Comparison of ENCODE assay signal across 15 cellular contexts in genomic region chr7:140261522-140261921, GRCh38.
DNase-seq lines count a peak whose midpoint lies in the region; ATAC-seq and TF ChIP-seq lines count a peak whose summit lies in the region.
"Had no signal": no experiment of that assay in that cellular context is flagged by ENCODE, and none has a peak within 500 bp of the region (broad histone marks: within the 10 kb centered on the region; RNA-seq: fewer than 3 reads in every experiment).

No MANE protein-coding gene starts in this region.

- H3K9me3 ChIP-seq in BLaER1 (peaks cover 6% of the 10 kb centered on the region), endodermal cell (ENCODE audit: control insufficient read depth, low read length) (peaks cover 7% of the 10 kb centered on the region)
- H3K9me3 ChIP-seq in CD4-positive, alpha-beta T cell (ENCODE audit: control insufficient read depth, low read length) = no peaks in the 10 kb centered on the region

- peaks cover 21% of the 10 kb centered on the region for H3K4me1 ChIP-seq in BLaER1
- peaks cover 11% of the 10 kb centered on the region for H3K4me1 ChIP-seq in endodermal cell (ENCODE audit: control insufficient read depth, insufficient read depth, low read length)
- H3K4me1 ChIP-seq: parathyroid adenoma had no signal

- H3K27me3 Mint-ChIP-seq in CD4-positive, alpha-beta T cell = no peaks in the 10 kb centered on the region
- H3K27me3 Mint-ChIP-seq in T-cell = no peaks in the 10 kb centered on the region
- no peaks in the 10 kb centered on the region for H3K27me3 Mint-ChIP-seq in endodermal cell (ENCODE audit: insufficient read depth)
- peaks cover 14% of the 10 kb centered on the region for H3K27me3 Mint-ChIP-seq in stimulated activated memory B cell treated with anti-CD40 and anti-IgM and Interleukin-4, amounts not matched to agents 10 μg/mL and 1 μg/mL and 100 μg/mL, for 72 hours

- H3K9ac ChIP-seq in BLaER1 = no peak overlapping the region
- no peak overlapping the region for H3K9ac ChIP-seq in endodermal cell (ENCODE audit: extremely low read depth, low read length, poor library complexity, severe bottlenecking)
- H3K9ac ChIP-seq: parathyroid adenoma had no signal

- no peaks in the 10 kb centered on the region for H4K20me1 ChIP-seq in BLaER1

- peaks cover 45% of the 10 kb centered on the region for H3K4me1 Mint-ChIP-seq in CD4-positive, alpha-beta T cell (ENCODE audit: low read depth)
- peaks cover 46 to 49% (median 47%) of the 10 kb centered on the region in 3 donors for H3K4me1 Mint-ChIP-seq in T-cell
- peaks cover 21% of the 10 kb centered on the region for H3K4me1 Mint-ChIP-seq in endodermal cell
- H3K4me1 Mint-ChIP-seq in stimulated activated memory B cell treated with anti-CD40 and anti-IgM and Interleukin-4, amounts not matched to agents 10 μg/mL and 1 μg/mL and 100 μg/mL, for 72 hours = peaks cover 7% of the 10 kb centered on the region

- 90 to 100% methylated on average over 1 of the region's 1 CpG for WGBS in endodermal cell (ENCODE audit: insufficient coverage in 1 of 2, insufficient read length in 1 of 2), 2 experiments

- no peak for TF ChIP-seq CTCF in CD4-positive, alpha-beta T cell (IDR thresholded peaks at IDR 0.05)
- no peak for TF ChIP-seq CTCF in endodermal cell (conservative IDR thresholded peaks at IDR 0.05)

- ATAC-seq in CD4-positive, alpha-beta T cell (ENCODE audit: poor library complexity) = peak; percentile 21
- peak in 1 of 4 experiments; percentile 8 for ATAC-seq in T-cell (replicated peaks in 1 of 4)
- ATAC-seq in stimulated activated memory B cell treated with anti-CD40 and anti-IgM and Interleukin-4, amounts not matched to agents 10 μg/mL and 1 μg/mL and 100 μg/mL, for 72 hours = no peak
- ATAC-seq: esophagus mucosa, SK-N-SH treated with all-trans-retinoic acid at 6 μM for 48 hours had no signal

- no peak overlapping the region for H3K4me3 Mint-ChIP-seq in CD4-positive, alpha-beta T cell
- peak overlapping the region in 1 of 3 donors; percentile 50 for H3K4me3 Mint-ChIP-seq in T-cell
- H3K4me3 Mint-ChIP-seq in endodermal cell = no peak overlapping the region
- no peak overlapping the region for H3K4me3 Mint-ChIP-seq in stimulated activated memory B cell treated with anti-CD40 and anti-IgM and Interleukin-4, amounts not matched to agents 10 μg/mL and 1 μg/mL and 100 μg/mL, for 72 hours

- no peaks in the 10 kb centered on the region for H3K36me3 ChIP-seq in BLaER1
- H3K36me3 ChIP-seq in endodermal cell (ENCODE audit: control insufficient read depth, insufficient read depth, low read length) = no peaks in the 10 kb centered on the region
- H3K36me3 ChIP-seq: cardiac muscle cell had no signal

- POLR2A ChIA-PET in CD4-positive, alpha-beta T cell (lab: Charles Lee) = interaction anchor here (1.0 to 4.9 kb wide), 3 partner anchors 19 to 85 kb away, joined by 3 to 62 read pairs (median 57); partner anchors contain the start of gene KDM7A
- POLR2A ChIA-PET in T-cell (lab: Charles Lee) = interaction anchor here in 1 of 2 donors (0.6 to 1.0 kb wide), 2 partner anchors 11 to 114 kb away, joined by 4 to 5 read pairs; no protein-coding TSS in a partner anchor

- no peaks in the 10 kb centered on the region for H3K27me3 ChIP-seq in BLaER1
- no peaks in the 10 kb centered on the region for H3K27me3 ChIP-seq in CD4-positive, alpha-beta T cell (ENCODE audit: control insufficient read depth, insufficient read depth, low read length)
- no peaks in the 10 kb centered on the region for H3K27me3 ChIP-seq in endodermal cell (ENCODE audit: control insufficient read depth, insufficient read depth, low read length, poor library complexity, severe bottlenecking)
- H3K27me3 ChIP-seq: cardiac muscle cell had no signal

- DNase-seq in CD4-positive, alpha-beta T cell = no peak
- DNase-seq in T-cell = no peak
- DNase-seq in endodermal cell = no peak
- DNase-seq in Ammon's horn (ENCODE audit: low spot score) = no peak
- DNase-seq in cortex of kidney (lab: John Stamatoyannopoulos, UW) = no peak
- DNase-seq: activated CD4-positive, alpha-beta T cell treated with anti-CD3 and anti-CD28 coated beads, Interleukin-2, amount 50 U/mL, for 4 hours; NCI-H1436; stimulated activated CD4-positive, alpha-beta T cell treated with anti-CD3 and anti-CD28 coated beads, Interleukin-4, amount 100 ng/mL, for 24 hours had no signal

- H3K9me3 Mint-ChIP-seq in CD4-positive, alpha-beta T cell = peaks cover 4% of the 10 kb centered on the region
- H3K9me3 Mint-ChIP-seq in T-cell = peaks cover 5 to 7% (median 6%) of the 10 kb centered on the region in 3 donors
- H3K9me3 Mint-ChIP-seq in endodermal cell = peaks cover 11% of the 10 kb centered on the region
- H3K9me3 Mint-ChIP-seq in stimulated activated memory B cell treated with anti-CD40 and anti-IgM and Interleukin-4, amounts not matched to agents 10 μg/mL and 1 μg/mL and 100 μg/mL, for 72 hours = peaks cover 4% of the 10 kb centered on the region

- H3K27ac ChIP-seq in BLaER1 (no peak overlapping the region), endodermal cell (ENCODE audit: low read depth, low read length) (no peak overlapping the region)
- no peak overlapping the region for H3K27ac ChIP-seq in CD4-positive, alpha-beta T cell (ENCODE audit: low read depth, low read length)
- H3K27ac ChIP-seq: cardiac muscle cell, parathyroid adenoma had no signal

- no peaks in the 10 kb centered on the region for H3K36me3 Mint-ChIP-seq in CD4-positive, alpha-beta T cell (ENCODE audit: low read depth)
- H3K36me3 Mint-ChIP-seq in T-cell (no peaks in the 10 kb centered on the region), endodermal cell (ENCODE audit: low read depth) (no peaks in the 10 kb centered on the region)
- H3K36me3 Mint-ChIP-seq in stimulated activated memory B cell treated with anti-CD40 and anti-IgM and Interleukin-4, amounts not matched to agents 10 μg/mL and 1 μg/mL and 100 μg/mL, for 72 hours = peaks cover 5% of the 10 kb centered on the region

- H3K4me3 ChIP-seq in BLaER1 (no peak overlapping the region), endodermal cell (ENCODE audit: low read length) (no peak overlapping the region)
- H3K4me3 ChIP-seq: cardiac muscle cell, smooth muscle cell had no signal

- peak overlapping the region; percentile 40 for H3K27ac Mint-ChIP-seq in CD4-positive, alpha-beta T cell
- H3K27ac Mint-ChIP-seq in T-cell = peak overlapping the region; percentile 60 to 81
- peak overlapping the region; percentile 74 for H3K27ac Mint-ChIP-seq in endodermal cell
- no peak overlapping the region for H3K27ac Mint-ChIP-seq in stimulated activated memory B cell treated with anti-CD40 and anti-IgM and Interleukin-4, amounts not matched to agents 10 μg/mL and 1 μg/mL and 100 μg/mL, for 72 hours

- H3K4me2 ChIP-seq in BLaER1 = peak overlapping the region; percentile 40; the same call in 1 of the 2 replicates
- H3K4me2 ChIP-seq: smooth muscle cell had no signal

- CTCF ChIA-PET in CD4-positive, alpha-beta T cell (lab: Charles Lee) = no interaction called here
- CTCF ChIA-PET in T-cell (lab: Charles Lee) = no interaction called here

- intact Hi-C loops in CD4-positive, alpha-beta T cell (cut with DNase I, micrococcal nuclease) = no loop called here
